Comparison of ENCODE assay signal across 11 cellular contexts in the genomic region with DNA sequence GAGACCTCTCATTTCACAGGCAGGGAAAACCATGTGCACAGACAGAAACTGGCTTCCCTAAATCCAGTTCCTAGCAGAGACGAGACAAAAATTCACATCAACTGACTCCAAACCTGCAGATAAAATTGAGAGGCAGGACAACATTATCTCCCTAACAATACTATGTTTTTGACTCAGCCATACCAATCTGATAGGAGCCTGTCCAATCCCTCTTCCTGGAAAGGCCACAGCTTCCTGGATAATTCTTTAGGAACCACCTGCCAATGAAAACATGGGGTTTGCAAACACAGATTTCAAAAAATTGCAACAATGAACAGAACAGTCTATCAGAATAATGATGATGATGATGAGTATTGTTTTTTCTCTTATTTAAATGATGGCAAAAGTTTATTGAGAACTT.
"Had no signal": no experiment of that assay in that cellular context is flagged by ENCODE, and none has a peak within 500 bp of the region (broad histone marks: within the 10 kb centered on the region; RNA-seq: fewer than 3 reads in every experiment).

No MANE protein-coding gene starts in this region.

- H3K4me1 ChIP-seq: foreskin keratinocyte, transverse colon had no signal

- H3K9me3 ChIP-seq: esophagus muscularis mucosa, transverse colon had no signal

- DNase-seq: activated CD4-positive, alpha-beta T cell treated with anti-CD3 and anti-CD28 coated beads, Interleukin-2, amount 50 U/mL, for 4 hours; activated CD4-positive, CD25-positive, alpha-beta regulatory T cell treated with anti-CD3 and anti-CD28 coated beads, Interleukin-2, amount 50 U/mL, for 72 hours; activated T-cell treated with anti-CD3 and anti-CD28 coated beads, Interleukin-2, amount 50 U/mL, for 1 hour; foreskin keratinocyte; kidney; mammary epithelial cell; naive thymus-derived CD4-positive, alpha-beta T cell; T-helper 17 cell; transverse colon had no signal

- H3K27me3 ChIP-seq: esophagus muscularis mucosa, foreskin keratinocyte, transverse colon had no signal

- H3K27ac ChIP-seq: esophagus muscularis mucosa, foreskin keratinocyte, transverse colon had no signal

- ATAC-seq: foreskin keratinocyte; naive thymus-derived CD4-positive, alpha-beta T cell; stimulated activated memory B cell treated with anti-CD40 and anti-IgM and Interleukin-4, amounts not matched to agents 10 μg/mL and 1 μg/mL and 100 μg/mL, for 72 hours; T-helper 17 cell had no signal

- H3K36me3 ChIP-seq: transverse colon had no signal

- H3K4me3 ChIP-seq: esophagus muscularis mucosa, transverse colon had no signal
